In genomic region chr9:88387733-88388202, GRCh38 we compare ENCODE assay signal across 8 cellular contexts. TPM values are rescaled to one million over a fixed set of nuclear protein-coding genes. Genes with fewer than 3 reads are reported as not detected.
A peak's percentile ranks its signal among the peaks of the same experiment; 100 is the strongest.
DNase-seq lines count a peak whose midpoint lies in the region; ATAC-seq, FAIRE-seq and TF ChIP-seq lines count a peak whose summit lies in the region.

No MANE protein-coding gene starts in this region.

- H3K4me1 ChIP-seq in A549 (peaks cover 18% of the 10 kb centered on the region), OCI-LY7 (ENCODE audit: insufficient read depth, low read length, poor library complexity, severe bottlenecking) (peaks cover 15% of the 10 kb centered on the region)

- TF ChIP-seq POLR2A in A549 (IDR thresholded peaks at IDR 0.05; ENCODE audit: low read length) (peak; percentile 43; the same call in 1 of the 2 replicates), GM12892 (IDR thresholded peaks at IDR 0.05; ENCODE audit: low read depth, low read length) (no peak)

- peak overlapping the region; percentile 88 for H3K4me3 ChIP-seq in A549
- H3K4me3 ChIP-seq in OCI-LY7 (ENCODE audit: low read depth, low read length, poor library complexity, severe bottlenecking) = peak overlapping the region; percentile 80

- no peaks in the 10 kb centered on the region for H3K36me3 ChIP-seq in OCI-LY7 (ENCODE audit: insufficient read depth, low read length)

- WGBS in A549 (ENCODE audit: missing lambda C conversion rate) = under 1% methylated on average over 31 of the region's 35 CpGs

- TF ChIP-seq EP300 in A549 (IDR thresholded peaks at IDR 0.05) = no peak

- DNase-seq in A549 (ENCODE audit: low read depth in 1 of 2, low spot score in 1 of 2) (peak; percentile 43 to 64), GM12892 (ENCODE audit: insufficient read length) (peak; percentile 12), OCI-LY7 (ENCODE audit: low spot score) (no peak), glutamatergic neuron (peak; percentile 45), occipital lobe (lab: John Stamatoyannopoulos, UW) (peak; percentile 13)
- DNase-seq in activated naive CD4-positive, alpha-beta T cell treated with anti-CD3 and anti-CD28 coated beads for 36 hours = no peak

- no peaks in the 10 kb centered on the region for H3K27me3 Mint-ChIP-seq in activated naive CD4-positive, alpha-beta T cell treated with anti-CD3 and anti-CD28 coated beads for 36 hours (ENCODE audit: low read depth)
- H3K27me3 Mint-ChIP-seq in glutamatergic neuron (ENCODE audit: unreplicated experiment) = peaks cover 14% of the 10 kb centered on the region

- TF ChIP-seq CTCF in A549 (IDR thresholded peaks at IDR 0.05) (no peak), OCI-LY7 (conservative IDR thresholded peaks at IDR 0.05; ENCODE audit: low read length) (no peak), glutamatergic neuron (IDR thresholded peaks at IDR 0.05; ENCODE audit: partially characterized antibody, unreplicated experiment) (no peak)

- peak overlapping the region; percentile 79 for H3K27ac Mint-ChIP-seq in activated naive CD4-positive, alpha-beta T cell treated with anti-CD3 and anti-CD28 coated beads for 36 hours
- H3K27ac Mint-ChIP-seq in glutamatergic neuron (ENCODE audit: unreplicated experiment) = peak overlapping the region; percentile 95

- H3K36me3 Mint-ChIP-seq in activated naive CD4-positive, alpha-beta T cell treated with anti-CD3 and anti-CD28 coated beads for 36 hours (ENCODE audit: low read depth) = peaks cover 2% of the 10 kb centered on the region
- H3K36me3 Mint-ChIP-seq in glutamatergic neuron (ENCODE audit: unreplicated experiment) = no peaks in the 10 kb centered on the region

- H3K9me3 ChIP-seq in A549 (no peaks in the 10 kb centered on the region), OCI-LY7 (ENCODE audit: low read length) (no peaks in the 10 kb centered on the region)

- H4K20me1 ChIP-seq in OCI-LY7 (ENCODE audit: insufficient read depth, low read length) = peaks cover 13% of the 10 kb centered on the region

- CTCF ChIA-PET in A549 (lab: Yijun Ruan, JAX) = interaction anchor here (0.6 kb wide), 4 partner anchors 11 to 566 kb away, joined by 3 read pairs; no protein-coding TSS in a partner anchor
- CTCF ChIA-PET in OCI-LY7 (lab: Charles Lee; ENCODE audit: unreplicated experiment) = no interaction called here
- CTCF ChIA-PET in activated naive CD4-positive, alpha-beta T cell treated with anti-CD3 and anti-CD28 coated beads for 36 hours (lab: Charles Lee) = no interaction called here

- peak; percentile 77 to 83 for ATAC-seq in A549
- peak; percentile 17 for ATAC-seq in HG03045 (IDR thresholded peaks at IDR 0.05; ENCODE audit: unreplicated experiment)
- no peak for ATAC-seq in HG02610 (IDR thresholded peaks at IDR 0.05; ENCODE audit: unreplicated experiment)

- H3K27ac ChIP-seq in A549 (peak overlapping the region; percentile 99), OCI-LY7 (ENCODE audit: low read depth, low read length, poor library complexity, severe bottlenecking) (no peak overlapping the region)

- no peaks in the 10 kb centered on the region for H3K9me2 ChIP-seq in OCI-LY7 (ENCODE audit: insufficient read depth, low read length)

- no peak for TF ChIP-seq RAD21 in A549 (conservative IDR thresholded peaks at IDR 0.05 in 1 of 2, IDR thresholded peaks at IDR 0.05 in 1 of 2)

- H3K9me3 Mint-ChIP-seq in activated naive CD4-positive, alpha-beta T cell treated with anti-CD3 and anti-CD28 coated beads for 36 hours = no peaks in the 10 kb centered on the region
- peaks cover 13% of the 10 kb centered on the region for H3K9me3 Mint-ChIP-seq in glutamatergic neuron (ENCODE audit: unreplicated experiment)

- peaks cover 29% of the 10 kb centered on the region for H3K4me1 Mint-ChIP-seq in activated naive CD4-positive, alpha-beta T cell treated with anti-CD3 and anti-CD28 coated beads for 36 hours (ENCODE audit: low read depth)
- peaks cover 15% of the 10 kb centered on the region for H3K4me1 Mint-ChIP-seq in glutamatergic neuron (ENCODE audit: low read depth, unreplicated experiment)

- H3K79me2 ChIP-seq in OCI-LY7 (ENCODE audit: insufficient read depth, low read depth, low read length) = peaks cover 20% of the 10 kb centered on the region

- intact Hi-C loops in OCI-LY7 (cut with micrococcal nuclease; ENCODE audit: unreplicated experiment) = loop anchor here (2.0 to 10.0 kb wide), 3 partner anchors 65 to 925 kb away; partner anchors contain the start of gene CKS2
- intact Hi-C loops in activated naive CD4-positive, alpha-beta T cell treated with anti-CD3 and anti-CD28 coated beads for 36 hours (cut with micrococcal nuclease) = loop anchor here (1.0 to 10.0 kb wide), 13 partner anchors 75 to 1440 kb away; partner anchors contain the start of genes CDK20, CKS2, GAS1 and NXNL2

- peak overlapping the region; percentile 78 for H3K4me3 Mint-ChIP-seq in activated naive CD4-positive, alpha-beta T cell treated with anti-CD3 and anti-CD28 coated beads for 36 hours
- H3K4me3 Mint-ChIP-seq in glutamatergic neuron (ENCODE audit: unreplicated experiment) = peak overlapping the region; percentile 96

- POLR2A ChIA-PET in A549 (lab: Yijun Ruan, JAX) = interaction anchor here (1.4 kb wide), 1 partner anchor 311 kb away, joined by 4 read pairs; no protein-coding TSS in a partner anchor
- POLR2A ChIA-PET in OCI-LY7 (lab: Charles Lee) = no interaction called here

- FAIRE-seq in A549 (lab: Jason Lieb, UNC) (no peak), GM12892 (lab: Jason Lieb, UNC) (no peak)

- peak overlapping the region; percentile 65 for H3K4me2 ChIP-seq in A549
- peak overlapping the region; percentile 87 for H3K4me2 ChIP-seq in OCI-LY7 (ENCODE audit: low read length)

- BruUV-seq in OCI-LY7 (replicated peaks; lab: Mats Ljungman, UMichigan) = no TSS peak

- H2AFZ ChIP-seq in OCI-LY7 (ENCODE audit: low read length) = peak overlapping the region; percentile 48; the same call in 1 of the 2 replicates

TF ChIP-seq in A549, 52 proteins besides CTCF, POLR2A, EP300 and RAD21:
- TF ChIP-seq, protein P1, sequence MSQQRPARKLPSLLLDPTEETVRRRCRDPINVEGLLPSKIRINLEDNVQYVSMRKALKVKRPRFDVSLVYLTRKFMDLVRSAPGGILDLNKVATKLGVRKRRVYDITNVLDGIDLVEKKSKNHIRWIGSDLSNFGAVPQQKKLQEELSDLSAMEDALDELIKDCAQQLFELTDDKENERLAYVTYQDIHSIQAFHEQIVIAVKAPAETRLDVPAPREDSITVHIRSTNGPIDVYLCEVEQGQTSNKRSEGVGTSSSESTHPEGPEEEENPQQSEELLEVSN (IDR thresholded peaks at IDR 0.05; ENCODE audit: borderline replicate concordance, low read depth) = peak; percentile 58; the same call in 1 of the 2 replicates
- TF ChIP-seq EHF (CRISPR knock-in tag; IDR thresholded peaks at IDR 0.05) (no peak), HDAC2 (IDR thresholded peaks at IDR 0.05) (no peak), CHD2 (IDR thresholded peaks at IDR 0.05; ENCODE audit: low read length, partially characterized antibody) (no peak), FOSL2 (IDR thresholded peaks at IDR 0.05) (no peak), FOSL2 (CRISPR knock-in tag; IDR thresholded peaks at IDR 0.05) (no peak), PHF8 (IDR thresholded peaks at IDR 0.05; ENCODE audit: borderline replicate concordance, low read depth) (0 out of 2 replicates have a peak, but pooled peaks have one; percentile 20), GATA3 (IDR thresholded peaks at IDR 0.05; ENCODE audit: borderline replicate concordance) (no peak), ZC3H11A (IDR thresholded peaks at IDR 0.05) (no peak)

RNA-seq across cellular contexts. Expression of gene SPIN1, which starts 0.5 kb away (rescaled TPM):
- polyA plus RNA-seq in A549 (2011; rRNA removed) (83.4 and 83.9 TPM in 2 replicates), A549 (2017; fragmentation: RNase III; extraction: RNeasy Plus Mini Kit Qiagen cat#74134 plus additional on column Dnase treatment) (47.8 to 54.6 TPM (median 51.6 TPM) in 3 replicates)
- polyA plus RNA-seq in A549 (2012; cell fraction: cytosol; rRNA removed) = 22.9 and 27.4 TPM in 2 replicates
- polyA plus RNA-seq in A549 (2012; cell fraction: nucleus; rRNA removed) = 14.4 and 26.1 TPM in 2 replicates
- polyA minus RNA-seq in A549 (2011; rRNA and poly(A)+ RNA removed) = 40.2 and 44.0 TPM in 2 replicates
- 13.7 TPM for polyA plus RNA-seq in GM12892 (2012; ENCODE audit: missing spikeins)
- total RNA-seq in OCI-LY7 (2014; rRNA removed; shearing (Covaris generic)) = 20.0 and 20.1 TPM in 2 replicates
- total RNA-seq in OCI-LY7 (2022) (39.0 and 45.1 TPM in 2 replicates), glutamatergic neuron (ENCODE audit: unreplicated experiment) (88.2 TPM), occipital lobe (361 TPM)
- total RNA-seq in activated naive CD4-positive, alpha-beta T cell treated with anti-CD3 and anti-CD28 coated beads for 36 hours = 10 to 100 TPM; 20.2 to 21.4 TPM

Comparison
In these comparisons a context has a peak if more than half of its experiments do, and no peak if none do; other contexts are left out.
1. DNase-seq: peak in A549 (2 of 2), GM12892 (single experiment), glutamatergic neuron (single experiment) and occipital lobe (single experiment); none in OCI-LY7 (single experiment) and activated naive CD4-positive, alpha-beta T cell treated with anti-CD3 and anti-CD28 coated beads for 36 hours (single experiment).